In genomic region chr12:132270516-132270915, GRCh38 we compare ENCODE assay signal across 26 cellular contexts. TPM values are rescaled to one million over a fixed set of nuclear protein-coding genes. Genes with fewer than 3 reads are reported as not detected.
"Had no signal": no experiment of that assay in that cellular context is flagged by ENCODE, and none has a peak within 500 bp of the region (broad histone marks: within the 10 kb centered on the region; RNA-seq: fewer than 3 reads in every experiment).

No MANE protein-coding gene starts in this region.

- FAIRE-seq: keratinocyte, small intestine had no signal

- H3K36me3 Mint-ChIP-seq: naive thymus-derived CD8-positive, alpha-beta T cell; stimulated activated memory B cell treated with anti-CD40 and anti-IgM and Interleukin-4, amounts not matched to agents 10 μg/mL and 1 μg/mL and 100 μg/mL, for 72 hours; type B pancreatic cell had no signal

- H3K79me2 ChIP-seq: parathyroid adenoma had no signal

- H3K36me3 ChIP-seq: lower lobe of right lung, neutrophil, sigmoid colon, spleen, tibial nerve, uterus had no signal

- H3K27me3 ChIP-seq: uterus had no signal

- H3K4me3 Mint-ChIP-seq: naive thymus-derived CD8-positive, alpha-beta T cell; stimulated activated memory B cell treated with anti-CD40 and anti-IgM and Interleukin-4, amounts not matched to agents 10 μg/mL and 1 μg/mL and 100 μg/mL, for 72 hours; stimulated activated naive CD8-positive, alpha-beta T cell treated with anti-CD3 and anti-CD28 coated beads, Interleukin-15, amount 100 ng/mL, for 72 hours; type B pancreatic cell had no signal

- H3K9ac ChIP-seq: parathyroid adenoma had no signal

- H3K27ac ChIP-seq: lower lobe of right lung, neutrophil, parathyroid adenoma, psoas muscle, sigmoid colon, spleen, tibial nerve, uterus had no signal

- H3K9me3 ChIP-seq: lower lobe of right lung, neutrophil, psoas muscle, sigmoid colon, spleen, tibial nerve, uterus had no signal

- H3K4me3 ChIP-seq: lower lobe of right lung, psoas muscle, sigmoid colon, spleen, tibial nerve, uterus had no signal

- H3K27ac Mint-ChIP-seq: stimulated activated memory B cell treated with anti-CD40 and anti-IgM and Interleukin-4, amounts not matched to agents 10 μg/mL and 1 μg/mL and 100 μg/mL, for 72 hours; type B pancreatic cell had no signal

- DNase-seq: hippocampal formation; kidney glomerular epithelial cell; left cardiac atrium; lower lobe of right lung; mammary epithelial cell; mesenchymal stem cell; naive thymus-derived CD8-positive, alpha-beta T cell; occipital lobe; psoas muscle; sigmoid colon; small intestine; spleen; stimulated activated CD4-positive, alpha-beta T cell treated with anti-CD3 and anti-CD28 coated beads, Interleukin-4, amount 100 ng/mL, for 4 hours; stimulated activated CD8-positive, alpha-beta memory T cell treated with anti-CD3 and anti-CD28 coated beads, Interleukin-4, amount 100 ng/mL, for 48 hours; stimulated activated naive CD4-positive, alpha-beta T cell treated with Interleukin-2 at 50 U/mL for 16 hours; stimulated activated naive CD8-positive, alpha-beta T cell treated with anti-CD3 and anti-CD28 coated beads, Interleukin-15, amount 100 ng/mL, for 72 hours; uterus had no signal

- H2AFZ ChIP-seq: parathyroid adenoma had no signal

- ATAC-seq: left cardiac atrium; left lobe of liver; lower lobe of right lung; naive thymus-derived CD8-positive, alpha-beta T cell; psoas muscle; stimulated activated memory B cell treated with anti-CD40 and anti-IgM and Interleukin-4, amounts not matched to agents 10 μg/mL and 1 μg/mL and 100 μg/mL, for 72 hours; stimulated activated naive CD8-positive, alpha-beta T cell treated with anti-CD3 and anti-CD28 coated beads, Interleukin-15, amount 100 ng/mL, for 72 hours had no signal

- H3K9me3 Mint-ChIP-seq: naive thymus-derived CD8-positive, alpha-beta T cell; stimulated activated memory B cell treated with anti-CD40 and anti-IgM and Interleukin-4, amounts not matched to agents 10 μg/mL and 1 μg/mL and 100 μg/mL, for 72 hours; stimulated activated naive CD8-positive, alpha-beta T cell treated with anti-CD3 and anti-CD28 coated beads, Interleukin-15, amount 100 ng/mL, for 72 hours; type B pancreatic cell had no signal

- H3K4me1 Mint-ChIP-seq: stimulated activated memory B cell treated with anti-CD40 and anti-IgM and Interleukin-4, amounts not matched to agents 10 μg/mL and 1 μg/mL and 100 μg/mL, for 72 hours; stimulated activated naive CD8-positive, alpha-beta T cell treated with anti-CD3 and anti-CD28 coated beads, Interleukin-15, amount 100 ng/mL, for 72 hours had no signal

- H3K4me1 ChIP-seq: lower lobe of right lung, psoas muscle, uterus had no signal

RNA-seq across cellular contexts. Expression of gene GALNT9, which starts 58.9 kb away (rescaled TPM):
- total RNA-seq: left lobe of liver; lower lobe of right lung; mammary epithelial cell; naive thymus-derived CD8-positive, alpha-beta T cell; osteocyte; posterior vena cava; psoas muscle had no signal
- polyA plus RNA-seq: keratinocyte; mammary epithelial cell; naive thymus-derived CD8-positive, alpha-beta T cell had no signal
